In genomic region chr2:46615555-46616487, GRCh38 we compare ENCODE assay signal across 1 cellular context.
A peak's percentile ranks its signal among the peaks of the same experiment; 100 is the strongest.
TF ChIP-seq lines count a peak whose summit lies in the region.

No MANE protein-coding gene starts in this region.

TF ChIP-seq in HepG2, 621 proteins besides CTCF, POLR2A, EP300 and RAD21 (continued from another document and continues in another):
- TF ChIP-seq GABPA (IDR thresholded peaks at IDR 0.05; ENCODE audit: low read depth, low read length) (no peak), GABPA (CRISPR knock-in tag; IDR thresholded peaks at IDR 0.05; ENCODE audit: low read depth) (no peak), NR2F6 (IDR thresholded peaks at IDR 0.05) (peak; percentile 36; the same call in 1 of the 2 replicates), NR2F6 (CRISPR knock-in tag; IDR thresholded peaks at IDR 0.05) (no peak), SMAD3 (CRISPR knock-in tag; IDR thresholded peaks at IDR 0.05) (no peak), SP2 (CRISPR knock-in tag; IDR thresholded peaks at IDR 0.05) (no peak), ZNF367 (CRISPR knock-in tag; IDR thresholded peaks at IDR 0.05; ENCODE audit: borderline replicate concordance) (no peak), HOXA7 (CRISPR knock-in tag; IDR thresholded peaks at IDR 0.05) (0 out of 2 replicates have a peak, but pooled peaks have one; percentile 20), PRDM15 (CRISPR knock-in tag; IDR thresholded peaks at IDR 0.05) (no peak), ZNF264 (CRISPR knock-in tag; IDR thresholded peaks at IDR 0.05) (peak; percentile 11; the same call in 1 of the 2 replicates), ZNF407 (CRISPR knock-in tag; IDR thresholded peaks at IDR 0.05; ENCODE audit: not compliant biosample characterization) (no peak), GLMP (CRISPR knock-in tag; IDR thresholded peaks at IDR 0.05; ENCODE audit: borderline replicate concordance) (no peak), ZNF501 (CRISPR knock-in tag; IDR thresholded peaks at IDR 0.05) (no peak), ZBTB14 (CRISPR knock-in tag; IDR thresholded peaks at IDR 0.05) (peak; percentile 14; the same call in 1 of the 2 replicates), EHMT2 (IDR thresholded peaks at IDR 0.05; ENCODE audit: borderline replicate concordance, low read depth, low read length) (peak; percentile 84), ZMYM3 (CRISPR knock-in tag; IDR thresholded peaks at IDR 0.05) (no peak; the same call in 1 of the 2 replicates), NFIB (CRISPR knock-in tag; IDR thresholded peaks at IDR 0.05; ENCODE audit: borderline replicate concordance) (no peak), POGZ (CRISPR knock-in tag; IDR thresholded peaks at IDR 0.05) (peak; percentile 49; the same call in 1 of the 2 replicates), ZEB1 (IDR thresholded peaks at IDR 0.05; ENCODE audit: insufficient replicate concordance, low read depth) (no peak), ZNF446 (CRISPR knock-in tag; IDR thresholded peaks at IDR 0.05) (no peak), MIER2 (CRISPR knock-in tag; IDR thresholded peaks at IDR 0.05) (no peak), AHDC1 (CRISPR knock-in tag; IDR thresholded peaks at IDR 0.05; ENCODE audit: borderline replicate concordance) (0 out of 2 replicates have a peak, but pooled peaks have one; percentile 32), IRF2 (CRISPR knock-in tag; IDR thresholded peaks at IDR 0.05) (no peak), LCORL (IDR thresholded peaks at IDR 0.05) (no peak), LCORL (CRISPR knock-in tag; IDR thresholded peaks at IDR 0.05) (no peak), FOXK1 (CRISPR knock-in tag; IDR thresholded peaks at IDR 0.05; ENCODE audit: borderline replicate concordance, low read depth) (peak; percentile 4; the same call in 1 of the 2 replicates), MBD4 (IDR thresholded peaks at IDR 0.05; ENCODE audit: borderline replicate concordance, low read length) (no peak), LBX2 (CRISPR knock-in tag; IDR thresholded peaks at IDR 0.05; ENCODE audit: borderline replicate concordance) (no peak), NFATC3 (CRISPR knock-in tag; IDR thresholded peaks at IDR 0.05) (no peak), DBP (CRISPR knock-in tag; IDR thresholded peaks at IDR 0.05; ENCODE audit: not compliant biosample characterization) (no peak), ELF3 (CRISPR knock-in tag; IDR thresholded peaks at IDR 0.05) (0 out of 2 replicates have a peak, but pooled peaks have one; percentile 24), PREB (CRISPR knock-in tag; IDR thresholded peaks at IDR 0.05) (no peak), ZNF792 (CRISPR knock-in tag; IDR thresholded peaks at IDR 0.05) (no peak), GTF2F1 (IDR thresholded peaks at IDR 0.05; ENCODE audit: low read length) (no peak), SP5 (CRISPR knock-in tag; IDR thresholded peaks at IDR 0.05; ENCODE audit: borderline replicate concordance, low read depth) (no peak), TBP (CRISPR knock-in tag; IDR thresholded peaks at IDR 0.05) (no peak)
